In the genomic region with DNA sequence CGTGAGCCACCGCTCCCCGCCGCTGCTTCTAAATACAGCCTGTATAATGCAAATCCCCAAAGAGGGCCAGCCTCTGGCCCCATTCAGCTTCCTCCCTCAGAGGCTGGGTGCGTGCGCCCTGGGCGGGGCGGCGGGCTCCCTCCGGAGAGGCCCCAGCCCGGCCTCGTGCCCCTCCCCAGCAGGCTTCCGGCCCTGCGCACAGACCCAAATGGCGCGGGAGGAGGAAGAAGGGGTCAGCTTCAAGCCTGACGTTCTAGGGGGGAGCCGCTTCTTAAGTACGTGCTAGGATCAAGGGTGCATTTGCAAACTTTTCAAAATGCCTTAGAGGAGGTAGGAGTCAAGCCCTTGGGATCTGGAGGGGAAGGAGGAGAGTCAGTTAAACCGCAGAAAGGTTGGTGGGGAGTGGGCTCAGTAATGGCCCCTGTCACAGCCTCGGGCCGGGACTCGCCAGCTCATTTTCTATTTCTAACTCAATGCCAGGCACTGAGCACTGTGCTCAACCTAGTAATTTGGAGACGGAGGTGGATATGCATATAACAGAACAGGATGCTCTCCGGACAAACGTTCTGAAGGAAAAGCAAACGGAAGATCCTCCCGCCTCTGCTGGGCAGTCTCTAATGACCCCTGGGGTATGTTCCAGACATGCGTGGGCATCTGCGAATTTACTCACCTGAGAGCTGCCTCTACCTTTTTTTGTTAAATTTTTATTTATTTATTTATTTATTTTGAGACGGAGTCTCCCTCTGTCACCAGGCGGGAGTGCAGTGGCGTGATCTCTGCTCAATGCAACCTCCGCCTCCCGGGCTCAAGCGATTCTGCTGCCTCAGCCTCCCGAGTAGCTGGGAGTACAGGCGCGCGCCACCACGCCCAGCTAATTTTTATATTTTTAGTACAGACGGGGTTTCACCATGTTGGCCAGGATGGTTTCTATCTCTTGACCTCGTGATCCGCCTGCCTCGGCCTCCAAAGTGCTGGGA, we compare ENCODE assay signal across 9 cellular contexts. TPM values are rescaled to one million over a fixed set of nuclear protein-coding genes. Genes with fewer than 3 reads are reported as not detected.
DNase-seq lines count a peak whose midpoint lies in the region; ATAC-seq, FAIRE-seq and TF ChIP-seq lines count a peak whose summit lies in the region.
"Had no signal": no experiment of that assay in that cellular context is flagged by ENCODE, and none has a peak within 500 bp of the region (broad histone marks: within the 10 kb centered on the region; RNA-seq: fewer than 3 reads in every experiment).

No MANE protein-coding gene starts in this region.

- intact Hi-C loops in body of pancreas (cut with DNase I), result no loop called here

- ATAC-seq in GM18502 (IDR thresholded peaks at IDR 0.05; ENCODE audit: poor library complexity, unreplicated experiment), result peak; percentile 94
- ATAC-seq in HG02840 (IDR thresholded peaks at IDR 0.05; ENCODE audit: low FRiP score, unreplicated experiment), result peak; percentile 83
- no peak for ATAC-seq in RWPE2 (ENCODE audit: low read depth)
- ATAC-seq in body of pancreas, result no peak
- ATAC-seq in naive B cell (ENCODE audit: low read depth in 2 of 2), result peak; percentile 96 to 97

- H3K27ac ChIP-seq in RWPE2 (ENCODE audit: poor library complexity, severe bottlenecking) (peak overlapping the region; percentile 66), body of pancreas (peak overlapping the region in 3 of 4 donors; percentile 57 to 75 (median 68)), thymus (ENCODE audit: low read depth) (peak overlapping the region; percentile 55)
- H3K27ac ChIP-seq: KMS-11 had no signal

- peak overlapping the region; percentile 89 to 96 (median 90) for H3K4me3 Mint-ChIP-seq in naive B cell

- H3K4me1 ChIP-seq in RWPE2 (ENCODE audit: insufficient read depth, poor library complexity, severe bottlenecking) (peaks cover 24% of the 10 kb centered on the region), body of pancreas (peaks cover 19% of the 10 kb centered on the region), thymus (ENCODE audit: control insufficient read depth, insufficient read depth, low read length) (peaks cover 3% of the 10 kb centered on the region)

- 76 to 82% methylated on average over 37 to 45 of the region's 45 CpGs for WGBS in body of pancreas, 2 donors
- WGBS in thymus, result 65% methylated on average over 45 of the region's 45 CpGs

- TF ChIP-seq POLR2A in body of pancreas (IDR thresholded peaks at IDR 0.05), result peak in 2 of 3 donors; percentile 15 to 35

- DNase-seq in RWPE2 (ENCODE audit: low spot score) (no peak), body of pancreas (peak in 2 of 4 donors; percentile 32 to 42), naive B cell (peak; percentile 78), NCI-H187 treated with DMSO at 0.1 percent for 48 hours (lab: John Stamatoyannopoulos, UW) (no peak), frontal cortex (ENCODE audit: low spot score in 2 of 2) (no peak)

- no peaks in the 10 kb centered on the region for H3K36me3 Mint-ChIP-seq in naive B cell

- H3K27ac Mint-ChIP-seq in naive B cell, result peak overlapping the region; percentile 93 to 99 (median 96)

- TF ChIP-seq CTCF in RWPE2 (IDR thresholded peaks at IDR 0.05; ENCODE audit: poor library complexity, severe bottlenecking) (no peak), body of pancreas (IDR thresholded peaks at IDR 0.05) (no peak)

- H3K27me3 Mint-ChIP-seq in naive B cell, result no peaks in the 10 kb centered on the region

- H3K9me3 ChIP-seq in RWPE2 (ENCODE audit: severe bottlenecking) (no peaks in the 10 kb centered on the region), body of pancreas (no peaks in the 10 kb centered on the region), thymus (ENCODE audit: control insufficient read depth) (no peaks in the 10 kb centered on the region)

- H3K4me1 Mint-ChIP-seq in naive B cell, result peaks cover 19 to 41% (median 27%) of the 10 kb centered on the region in 3 donors

- H3K36me3 ChIP-seq in RWPE2 (ENCODE audit: low read depth) (no peaks in the 10 kb centered on the region), body of pancreas (replicated peaks in 1 of 2; ENCODE audit: insufficient read depth in 1 of 2, low read depth in 2 of 2) (no peaks in the 10 kb centered on the region), thymus (ENCODE audit: control insufficient read depth, insufficient read depth) (no peaks in the 10 kb centered on the region)

- H3K27me3 ChIP-seq in RWPE2 (ENCODE audit: insufficient read depth, poor library complexity, severe bottlenecking), result no peaks in the 10 kb centered on the region
- no peaks in the 10 kb centered on the region for H3K27me3 ChIP-seq in body of pancreas
- H3K27me3 ChIP-seq in thymus (ENCODE audit: control insufficient read depth, insufficient read depth), result no peaks in the 10 kb centered on the region

- no peaks in the 10 kb centered on the region for H3K9me3 Mint-ChIP-seq in naive B cell

- no peak for FAIRE-seq in frontal cortex (lab: Jason Lieb, UNC)

- H3K4me3 ChIP-seq in RWPE2 (ENCODE audit: severe bottlenecking), result no peak overlapping the region
- H3K4me3 ChIP-seq in body of pancreas, result no peak overlapping the region
- peak overlapping the region; percentile 36 for H3K4me3 ChIP-seq in thymus (ENCODE audit: low read length)

RNA-seq across cellular contexts. Expression of gene NINJ2, which starts 32.3 kb away (rescaled TPM):
- total RNA-seq in body of pancreas (1 to 10 TPM in 1 of 2 donors, under 1 TPM in 1; 0.78 to 5.6 TPM), frontal cortex (2.9 TPM)
- polyA plus RNA-seq in naive B cell (ENCODE audit: low read depth in 6 of 6) (10 to 100 TPM in 5 of 6 donors, 1 to 10 TPM in 1; 9.6 to 28.9 (median 11.5) TPM), thymus (11.5 TPM)

Comparison
In these comparisons a context has a peak if more than half of its experiments do, and no peak if none do; other contexts are left out.
1. ATAC-seq: peak in GM18502 (single experiment), HG02840 (single experiment) and naive B cell (2 of 2); none in RWPE2 (single experiment) and body of pancreas (single experiment).
2. Peak in every context shown above with its lines, with median percentiles within 50 percentile points of each other: H3K27ac ChIP-seq.